12 cellular contexts compared by ENCODE assay signal in the genomic region with DNA sequence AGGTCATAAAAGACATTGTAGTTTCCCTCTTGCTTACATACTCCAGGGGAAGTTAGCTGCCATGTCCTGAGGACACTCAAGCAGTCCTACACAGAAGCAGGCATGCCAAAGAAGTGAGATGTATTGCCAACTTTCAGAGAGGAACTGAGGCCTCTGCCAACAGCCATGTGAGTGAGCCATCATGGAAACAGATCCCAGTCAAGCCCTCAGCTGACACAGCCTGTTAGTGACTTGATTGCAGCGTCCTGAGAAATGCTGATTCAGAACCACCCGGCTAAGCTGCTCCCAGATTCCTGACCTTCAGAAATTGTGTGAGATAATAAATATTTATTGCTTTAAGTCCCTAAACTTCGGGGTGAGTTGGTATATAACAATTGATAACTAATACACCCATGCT. TPM values are rescaled to one million over a fixed set of nuclear protein-coding genes. Genes with fewer than 3 reads are reported as not detected.
DNase-seq lines count a peak whose midpoint lies in the region; ATAC-seq and TF ChIP-seq lines count a peak whose summit lies in the region.
"Had no signal": no experiment of that assay in that cellular context is flagged by ENCODE, and none has a peak within 500 bp of the region (broad histone marks: within the 10 kb centered on the region; RNA-seq: fewer than 3 reads in every experiment).

No MANE protein-coding gene starts in this region.

- H3K4me3 ChIP-seq in duodenal mucosa (ENCODE audit: low read depth in 1 of 2, low read length in 2 of 2), result peak overlapping the region in 1 of 2 donors; percentile 16
- H3K4me3 ChIP-seq: uterus had no signal

- no peak overlapping the region for H3K9ac ChIP-seq in duodenal mucosa (ENCODE audit: low read depth in 1 of 2, low read length in 2 of 2)

- H3K9me3 ChIP-seq in duodenal mucosa (ENCODE audit: control insufficient read depth in 1 of 2, low read length in 2 of 2), result no peaks in the 10 kb centered on the region
- H3K9me3 ChIP-seq: uterus had no signal

- ATAC-seq in GM19395 (IDR thresholded peaks at IDR 0.05; ENCODE audit: unreplicated experiment), result no peak
- no peak for ATAC-seq in HG02973 (IDR thresholded peaks at IDR 0.05; ENCODE audit: unreplicated experiment)

- DNase-seq in NCI-H446 (lab: John Stamatoyannopoulos, UW) (peak; percentile 6 to 57), mucosa of gallbladder (ENCODE audit: low spot score) (peak; percentile 37), GM20000 (ENCODE audit: low spot score) (no peak), NCI-H2227 (lab: John Stamatoyannopoulos, UW; ENCODE audit: unreplicated experiment) (no peak)

- peak overlapping the region; percentile 95 for H3K27ac ChIP-seq in 22Rv1
- H3K27ac ChIP-seq in duodenal mucosa (ENCODE audit: low read depth, low read length), result peak overlapping the region; percentile 67
- H3K27ac ChIP-seq: uterus had no signal

- H3K27me3 ChIP-seq in duodenal mucosa (ENCODE audit: control insufficient read depth in 1 of 2, insufficient read depth in 2 of 2, low read length in 2 of 2), result no peaks in the 10 kb centered on the region
- H3K27me3 ChIP-seq: uterus had no signal

- no peak for TF ChIP-seq CTCF in 22Rv1 (IDR thresholded peaks at IDR 0.05)
- TF ChIP-seq CTCF in GM20000 (IDR thresholded peaks at IDR 0.05; ENCODE audit: extremely low read depth, missing control alignments), result no peak

- H3K36me3 ChIP-seq in duodenal mucosa (ENCODE audit: control insufficient read depth in 1 of 2, insufficient read depth in 2 of 2, low read length in 2 of 2), result no peaks in the 10 kb centered on the region
- H3K36me3 ChIP-seq: uterus had no signal

- peaks cover 18 to 25% of the 10 kb centered on the region in 2 donors for H3K4me1 ChIP-seq in duodenal mucosa (ENCODE audit: control insufficient read depth in 1 of 2, insufficient read depth in 2 of 2, low read length in 2 of 2)
- H3K4me1 ChIP-seq: uterus had no signal

RNA-seq across cellular contexts. Expression of gene GSTA2, which starts 38.1 kb away (rescaled TPM):
- 113 TPM for total RNA-seq in mucosa of gallbladder
- total RNA-seq: activated naive CD8-positive, alpha-beta T cell treated with anti-CD3 and anti-CD28 coated beads, Interleukin-2, amount 10 ng/mL, durations not matched to agents 7 days and 5 days; epithelial cell of proximal tubule; kidney epithelial cell; uterus had no signal

RNA-seq across cellular contexts. Expression of gene TMEM14A, which starts 54.2 kb away (rescaled TPM):
- 35.2 TPM for total RNA-seq in mucosa of gallbladder

Comparison
In these comparisons a context has a peak if more than half of its experiments do, and no peak if none do; other contexts are left out.
1. DNase-seq: peak in NCI-H446 (2 of 2) and mucosa of gallbladder (single experiment); none in GM20000 (single experiment) and NCI-H2227 (single experiment).